In genomic region chr1:109112652-109113285, GRCh38 we compare ENCODE assay signal across 8 cellular contexts. TPM values are rescaled to one million over a fixed set of nuclear protein-coding genes. Genes with fewer than 3 reads are reported as not detected.
DNase-seq lines count a peak whose midpoint lies in the region; ATAC-seq and TF ChIP-seq lines count a peak whose summit lies in the region.

No MANE protein-coding gene starts in this region.

- H3K4me1 ChIP-seq in duodenal mucosa (ENCODE audit: control insufficient read depth in 1 of 2, insufficient read depth in 2 of 2, low read length in 2 of 2) (peaks cover 17 to 25% of the 10 kb centered on the region in 2 donors), lower lobe of right lung (peaks cover 23% of the 10 kb centered on the region)

- H3K4me3 ChIP-seq in AG09309 (ENCODE audit: control insufficient read depth, low read depth, low read length): peak overlapping the region; percentile 25; the same call in 1 of the 2 replicates
- peak overlapping the region; percentile 44 to 83 for H3K4me3 ChIP-seq in duodenal mucosa (ENCODE audit: low read depth in 1 of 2, low read length in 2 of 2)
- H3K4me3 ChIP-seq in lower lobe of right lung: peak overlapping the region; percentile 44

- peak overlapping the region; percentile 74 for H3K4me3 Mint-ChIP-seq in activated CD4-positive, alpha-beta memory T cell treated with anti-CD3 and anti-CD28 coated beads, Interleukin-2, amount 10 ng/mL, durations not matched to agents 7 days and 5 days

- H3K9me3 Mint-ChIP-seq in activated CD4-positive, alpha-beta memory T cell treated with anti-CD3 and anti-CD28 coated beads, Interleukin-2, amount 10 ng/mL, durations not matched to agents 7 days and 5 days: no peaks in the 10 kb centered on the region

- no peak overlapping the region for H3K27ac ChIP-seq in duodenal mucosa (ENCODE audit: low read depth, low read length)
- no peak overlapping the region for H3K27ac ChIP-seq in lower lobe of right lung

- DNase-seq in AG09309 (ENCODE audit: low read depth) (peak; percentile 46), NCI-H69 (lab: John Stamatoyannopoulos, UW) (peak; percentile 91), lower lobe of right lung (peak; percentile 96)
- DNase-seq in activated CD4-positive, alpha-beta memory T cell treated with anti-CD3 and anti-CD28 coated beads, Interleukin-2, amount 10 ng/mL, durations not matched to agents 7 days and 5 days: peak; percentile 89
- DNase-seq in stimulated activated CD4-positive, alpha-beta T cell treated with anti-CD3 and anti-CD28 coated beads, Interleukin-4, amount 100 ng/mL, for 48 hours (ENCODE audit: low read depth in 2 of 2): peak; percentile 85 to 95

- peaks cover 42% of the 10 kb centered on the region for H3K27me3 Mint-ChIP-seq in activated CD4-positive, alpha-beta memory T cell treated with anti-CD3 and anti-CD28 coated beads, Interleukin-2, amount 10 ng/mL, durations not matched to agents 7 days and 5 days

- peaks cover 37% of the 10 kb centered on the region for H3K4me1 Mint-ChIP-seq in activated CD4-positive, alpha-beta memory T cell treated with anti-CD3 and anti-CD28 coated beads, Interleukin-2, amount 10 ng/mL, durations not matched to agents 7 days and 5 days

- H3K27ac Mint-ChIP-seq in activated CD4-positive, alpha-beta memory T cell treated with anti-CD3 and anti-CD28 coated beads, Interleukin-2, amount 10 ng/mL, durations not matched to agents 7 days and 5 days: peak overlapping the region; percentile 55

- no peaks in the 10 kb centered on the region for H3K9me3 ChIP-seq in duodenal mucosa (ENCODE audit: control insufficient read depth in 1 of 2, low read length in 2 of 2)
- H3K9me3 ChIP-seq in lower lobe of right lung: no peaks in the 10 kb centered on the region

- POLR2A ChIA-PET in activated CD4-positive, alpha-beta memory T cell treated with anti-CD3 and anti-CD28 coated beads, Interleukin-2, amount 10 ng/mL, durations not matched to agents 7 days and 5 days (lab: Charles Lee): interaction anchor here (1.0 to 7.8 kb wide), 7 partner anchors 12 to 452 kb away, joined by 3 to 92 read pairs (median 3); partner anchors contain the start of genes HENMT1, PRPF38B, TMEM167B and WDR47

- peak; percentile 97 for TF ChIP-seq CTCF in AG09309 (IDR thresholded peaks at IDR 0.05; ENCODE audit: control insufficient read depth, insufficient read depth, low read depth, low read length, missing control alignments)
- TF ChIP-seq CTCF in lower lobe of right lung (IDR thresholded peaks at IDR 0.05): peak; percentile 99

- intact Hi-C loops in lower lobe of right lung (cut with DNase I): no loop called here

- peak overlapping the region in 1 of 2 donors; percentile 10 for H3K9ac ChIP-seq in duodenal mucosa (ENCODE audit: low read depth in 1 of 2, low read length in 2 of 2)

- H3K36me3 ChIP-seq in duodenal mucosa (ENCODE audit: control insufficient read depth in 1 of 2, insufficient read depth in 2 of 2, low read length in 2 of 2) (no peaks in the 10 kb centered on the region), lower lobe of right lung (no peaks in the 10 kb centered on the region)

- H3K27me3 ChIP-seq in duodenal mucosa (ENCODE audit: control insufficient read depth in 1 of 2, insufficient read depth in 2 of 2, low read length in 2 of 2) (peaks cover 6 to 10% of the 10 kb centered on the region in 2 donors), lower lobe of right lung (ENCODE audit: low read depth) (peaks cover 29% of the 10 kb centered on the region)

- CTCF ChIA-PET in activated CD4-positive, alpha-beta memory T cell treated with anti-CD3 and anti-CD28 coated beads, Interleukin-2, amount 10 ng/mL, durations not matched to agents 7 days and 5 days (lab: Charles Lee): interaction anchor here (0.6 to 4.1 kb wide), 33 partner anchors 9 to 421 kb away, joined by 3 to 58 read pairs (median 5); partner anchors contain the start of genes CLCC1, PRPF38B, SARS1 and TMEM167B

- ATAC-seq in GM19023 (IDR thresholded peaks at IDR 0.05; ENCODE audit: unreplicated experiment): peak; percentile 60
- ATAC-seq in HG03460 (IDR thresholded peaks at IDR 0.05; ENCODE audit: unreplicated experiment): peak; percentile 55
- ATAC-seq in lower lobe of right lung: peak; percentile 95 to 97

- H3K36me3 Mint-ChIP-seq in activated CD4-positive, alpha-beta memory T cell treated with anti-CD3 and anti-CD28 coated beads, Interleukin-2, amount 10 ng/mL, durations not matched to agents 7 days and 5 days (ENCODE audit: low read depth): no peaks in the 10 kb centered on the region

RNA-seq across cellular contexts. Expression of gene ELAPOR1, which starts 1.1 kb away (rescaled TPM):
- 1 to 10 TPM; 4.1 to 5.0 TPM for total RNA-seq in activated CD4-positive, alpha-beta memory T cell treated with anti-CD3 and anti-CD28 coated beads, Interleukin-2, amount 10 ng/mL, durations not matched to agents 7 days and 5 days
- 24.4 TPM for total RNA-seq in lower lobe of right lung

RNA-seq across cellular contexts. Expression of gene TMEM167B, which starts 22.2 kb away (rescaled TPM):
- 10 to 100 TPM; 29.6 to 31.8 TPM for total RNA-seq in activated CD4-positive, alpha-beta memory T cell treated with anti-CD3 and anti-CD28 coated beads, Interleukin-2, amount 10 ng/mL, durations not matched to agents 7 days and 5 days
- 45.9 TPM for total RNA-seq in lower lobe of right lung

RNA-seq across cellular contexts. Expression of gene TAF13, which starts 37.0 kb away (rescaled TPM):
- 10 to 100 TPM; 25.2 to 26.5 TPM for total RNA-seq in activated CD4-positive, alpha-beta memory T cell treated with anti-CD3 and anti-CD28 coated beads, Interleukin-2, amount 10 ng/mL, durations not matched to agents 7 days and 5 days
- total RNA-seq in lower lobe of right lung: 38.8 TPM

Comparison
In these comparisons a context has a peak if more than half of its experiments do, and no peak if none do; other contexts are left out.
1. DNase-seq: peak in every context shown above with its lines; median percentile 96 in lower lobe of right lung; 91 in NCI-H69; 90 in stimulated activated CD4-positive, alpha-beta T cell treated with anti-CD3 and anti-CD28 coated beads, Interleukin-4, amount 100 ng/mL, for 48 hours; 89 in activated CD4-positive, alpha-beta memory T cell treated with anti-CD3 and anti-CD28 coated beads, Interleukin-2, amount 10 ng/mL, durations not matched to agents 7 days and 5 days; 46 in AG09309.